ENCODE assay signal across 8 cellular contexts in genomic region chr6:143806282-143807102, GRCh38. TPM values are rescaled to one million over a fixed set of nuclear protein-coding genes. Genes with fewer than 3 reads are reported as not detected.
DNase-seq lines count a peak whose midpoint lies in the region; ATAC-seq and TF ChIP-seq lines count a peak whose summit lies in the region.

No MANE protein-coding gene starts in this region.

- no peak overlapping the region for H3K4me3 ChIP-seq in cardiac fibroblast (replicated peaks in 1 of 2; ENCODE audit: low read depth in 2 of 2, low read length in 2 of 2)

- peak; percentile 72 to 81 for DNase-seq in cardiac fibroblast (ENCODE audit: low read depth in 2 of 2)
- peak; percentile 75 for DNase-seq in stimulated activated CD4-positive, alpha-beta T cell treated with anti-CD3 and anti-CD28 coated beads, Interleukin-4, amount 100 ng/mL, for 1 hour
- no peak for DNase-seq in NCI-H2029 (lab: John Stamatoyannopoulos, UW)
- DNase-seq in ureter (ENCODE audit: low spot score), result no peak

- no peak for TF ChIP-seq CTCF in cardiac fibroblast (IDR thresholded peaks at IDR 0.05; ENCODE audit: low read depth, low read length)

- ATAC-seq in GM19463 (IDR thresholded peaks at IDR 0.05; ENCODE audit: unreplicated experiment), result peak; percentile 45
- peak; percentile 71 to 81 for ATAC-seq in activated CD4-positive, CD25-positive, alpha-beta regulatory T cell treated with anti-CD3 and anti-CD28 coated beads, Interleukin-2, amount 50 U/mL, for 24 hours
- ATAC-seq in GM18498 (IDR thresholded peaks at IDR 0.05; ENCODE audit: unreplicated experiment), result no peak
- ATAC-seq in GM18502 (IDR thresholded peaks at IDR 0.05; ENCODE audit: poor library complexity, unreplicated experiment), result no peak

RNA-seq across cellular contexts. Expression of gene LTV1, which starts 36.6 kb away (rescaled TPM):
- 28.6 TPM for total RNA-seq in ureter

RNA-seq across cellular contexts. Expression of gene ZC2HC1B, which starts 57.8 kb away (rescaled TPM):
- total RNA-seq in ureter, result not detected

Comparison
In these comparisons a context has a peak if more than half of its experiments do, and no peak if none do; other contexts are left out.
1. ATAC-seq: peak in GM19463 (single experiment) and activated CD4-positive, CD25-positive, alpha-beta regulatory T cell treated with anti-CD3 and anti-CD28 coated beads, Interleukin-2, amount 50 U/mL, for 24 hours (2 of 2); none in GM18498 (single experiment) and GM18502 (single experiment).
2. DNase-seq: peak in cardiac fibroblast (2 of 2) and stimulated activated CD4-positive, alpha-beta T cell treated with anti-CD3 and anti-CD28 coated beads, Interleukin-4, amount 100 ng/mL, for 1 hour (single experiment); none in NCI-H2029 (single experiment) and ureter (single experiment).